Comparison of ENCODE assay signal across 9 cellular contexts in genomic region chr19:14059093-14059480, GRCh38. TPM values are rescaled to one million over a fixed set of nuclear protein-coding genes. Genes with fewer than 3 reads are reported as not detected.
A peak's percentile ranks its signal among the peaks of the same experiment; 100 is the strongest.
DNase-seq lines count a peak whose midpoint lies in the region; ATAC-seq and TF ChIP-seq lines count a peak whose summit lies in the region.
"Had no signal": no experiment of that assay in that cellular context is flagged by ENCODE, and none has a peak within 500 bp of the region (broad histone marks: within the 10 kb centered on the region; RNA-seq: fewer than 3 reads in every experiment).

No MANE protein-coding gene starts in this region.

- TF ChIP-seq CTCF in cardiac muscle cell (IDR thresholded peaks at IDR 0.05; ENCODE audit: low read depth, low read length): peak; percentile 84

- H3K36me3 ChIP-seq in cardiac muscle cell (no peaks in the 10 kb centered on the region), MG63 (no peaks in the 10 kb centered on the region)

- H3K4me1 ChIP-seq in cardiac muscle cell (ENCODE audit: low read depth): peaks cover 4% of the 10 kb centered on the region

- intact Hi-C loops in left ventricle myocardium superior (cut with micrococcal nuclease): no loop called here

- H3K27ac ChIP-seq in cardiac muscle cell: no peak overlapping the region

- no peaks in the 10 kb centered on the region for H3K9me3 ChIP-seq in cardiac muscle cell (ENCODE audit: low read depth)
- no peaks in the 10 kb centered on the region for H3K9me3 ChIP-seq in MG63

- H3K4me3 ChIP-seq in cardiac muscle cell: no peak overlapping the region
- no peak overlapping the region for H3K4me3 ChIP-seq in MG63

- peaks cover 23% of the 10 kb centered on the region for H3K27me3 ChIP-seq in cardiac muscle cell
- peaks cover 17% of the 10 kb centered on the region for H3K27me3 ChIP-seq in MG63

- peak; percentile 8 to 33 for DNase-seq in cardiac muscle cell (ENCODE audit: low read depth in 1 of 2, low spot score in 1 of 2)
- DNase-seq in left ventricle myocardium superior: no peak
- DNase-seq in activated T-cell treated with anti-CD3 and anti-CD28 coated beads, Interleukin-2, amount 50 U/mL, for 1 hour: peak; percentile 67
- peak; percentile 64 for DNase-seq in germinal center (ENCODE audit: low spot score)
- DNase-seq in stimulated activated naive CD8-positive, alpha-beta T cell treated with anti-CD3 and anti-CD28 coated beads, Interleukin-15, Interleukin-2, amounts not matched to agents 100 U/mL and 50 U/mL, for 24 hours: peak; percentile 75
- DNase-seq in globus pallidus (ENCODE audit: low spot score): no peak
- no peak for DNase-seq in MG63

- ATAC-seq in left ventricle myocardium superior (no peak), HG02759 (IDR thresholded peaks at IDR 0.05; ENCODE audit: unreplicated experiment) (no peak)
- ATAC-seq in stimulated activated naive CD8-positive, alpha-beta T cell treated with anti-CD3 and anti-CD28 coated beads, Interleukin-15, Interleukin-2, amounts not matched to agents 100 U/mL and 50 U/mL, for 24 hours: no peak

RNA-seq across cellular contexts. Expression of gene PALM3, which starts 2.8 kb away (rescaled TPM):
- total RNA-seq in cardiac muscle cell (0.25 and 0.30 TPM in 2 replicates), left ventricle myocardium superior (not detected)
- 0.10 and 1.0 TPM in 2 replicates for polyA plus RNA-seq in cardiac muscle cell
- total RNA-seq in MG63 (2014; rRNA removed; shearing (Covaris generic); ENCODE audit: low replicate concordance): not detected in 2 replicates
- total RNA-seq: activated CD8-positive, alpha-beta memory T cell treated with anti-CD3 and anti-CD28 coated beads for 36 hours had no signal

RNA-seq across cellular contexts. Expression of gene MISP3, which starts 13.5 kb away (rescaled TPM):
- total RNA-seq in cardiac muscle cell (16.0 and 19.4 TPM in 2 replicates), left ventricle myocardium superior (6.8 TPM)
- polyA plus RNA-seq in cardiac muscle cell: 23.2 and 25.6 TPM in 2 replicates
- total RNA-seq in MG63 (2014; rRNA removed; shearing (Covaris generic); ENCODE audit: low replicate concordance): 1.6 and 2.3 TPM in 2 replicates

RNA-seq across cellular contexts. Expression of gene C19orf67, which starts 26.5 kb away (rescaled TPM):
- total RNA-seq in cardiac muscle cell: 3.6 and 14.2 TPM in 2 replicates
- 4.1 and 7.5 TPM in 2 replicates for polyA plus RNA-seq in cardiac muscle cell
- not detected for total RNA-seq in left ventricle myocardium superior
- total RNA-seq in MG63 (2014; rRNA removed; shearing (Covaris generic); ENCODE audit: low replicate concordance): not detected in 2 replicates
- total RNA-seq: activated CD8-positive, alpha-beta memory T cell treated with anti-CD3 and anti-CD28 coated beads for 36 hours had no signal

RNA-seq across cellular contexts. Expression of gene IL27RA, which starts 27.5 kb away (rescaled TPM):
- total RNA-seq in cardiac muscle cell: 4.6 and 7.1 TPM in 2 replicates
- polyA plus RNA-seq in cardiac muscle cell: 4.3 and 17.1 TPM in 2 replicates
- 5.4 TPM for total RNA-seq in left ventricle myocardium superior
- total RNA-seq in MG63 (2014; rRNA removed; shearing (Covaris generic); ENCODE audit: low replicate concordance): 3.3 and 8.4 TPM in 2 replicates

RNA-seq across cellular contexts. Expression of gene RLN3, which starts 31.1 kb away (rescaled TPM):
- not detected in 2 replicates for total RNA-seq in cardiac muscle cell
- 0.44 TPM in 1 of 2 replicates, not detected in the other for polyA plus RNA-seq in cardiac muscle cell
- total RNA-seq in left ventricle myocardium superior: not detected
- not detected in 2 replicates for total RNA-seq in MG63 (2014; rRNA removed; shearing (Covaris generic); ENCODE audit: low replicate concordance)
- total RNA-seq: activated CD8-positive, alpha-beta memory T cell treated with anti-CD3 and anti-CD28 coated beads for 36 hours had no signal

Comparison
In these comparisons a context has a peak if more than half of its experiments do, and no peak if none do; other contexts are left out.
1. DNase-seq: peak in cardiac muscle cell (2 of 2), activated T-cell treated with anti-CD3 and anti-CD28 coated beads, Interleukin-2, amount 50 U/mL, for 1 hour (single experiment), germinal center (single experiment) and stimulated activated naive CD8-positive, alpha-beta T cell treated with anti-CD3 and anti-CD28 coated beads, Interleukin-15, Interleukin-2, amounts not matched to agents 100 U/mL and 50 U/mL, for 24 hours (single experiment); none in left ventricle myocardium superior (single experiment), globus pallidus (single experiment) and MG63 (single experiment).